Comparison of ENCODE assay signal across 13 cellular contexts in the genomic region with DNA sequence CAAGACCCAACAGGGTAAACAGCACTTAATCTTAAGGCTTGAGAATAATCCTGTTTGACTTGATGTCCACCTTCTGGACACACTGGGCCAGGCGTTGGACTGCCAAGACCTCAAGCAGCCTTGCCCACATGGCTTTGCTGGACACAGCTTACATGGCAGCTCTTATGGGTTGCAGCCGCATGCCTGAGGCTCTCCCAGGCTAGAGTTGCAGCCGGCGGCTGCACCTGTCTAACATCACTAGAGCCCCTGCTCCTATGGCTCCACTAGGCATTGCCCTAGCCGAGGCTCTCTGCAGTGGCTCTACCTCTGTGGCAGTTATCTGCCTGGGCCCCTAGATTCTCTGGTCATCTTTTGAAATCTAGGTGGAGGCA.
"Had no signal": no experiment of that assay in that cellular context is flagged by ENCODE, and none has a peak within 500 bp of the region (broad histone marks: within the 10 kb centered on the region; RNA-seq: fewer than 3 reads in every experiment).

No MANE protein-coding gene starts in this region.

- H3K27me3 ChIP-seq: testis, tibial artery had no signal

- H3K27ac ChIP-seq: dorsolateral prefrontal cortex, lower lobe of right lung, psoas muscle, skin epidermis, testis, tibial artery had no signal

- H3K4me3 ChIP-seq: dorsolateral prefrontal cortex, lower lobe of right lung, psoas muscle, skin epidermis, testis, tibial artery had no signal

- ATAC-seq: left ventricle myocardium superior; lower lobe of right lung; natural killer cell treated with Interleukin-12 subunit alpha and Interleukin-12 subunit beta and Interleukin-15 and Interleukin-18, amount 100 ng/mL, for 72 hours; right cardiac atrium; stimulated activated naive B cell treated with anti-CD40 and anti-IgM and Interleukin-4, amounts not matched to agents 10 μg/mL and 1 μg/mL and 100 μg/mL, for 72 hours had no signal

- H3K4me1 ChIP-seq: testis had no signal

- H3K9me3 ChIP-seq: testis had no signal

- H3K36me3 ChIP-seq: lower lobe of right lung had no signal

- DNase-seq: dorsolateral prefrontal cortex; effector CD4-positive, alpha-beta T cell; left ventricle myocardium superior; lower lobe of right lung; psoas muscle; right cardiac atrium; stimulated activated CD4-positive, alpha-beta T cell treated with anti-CD3 and anti-CD28 coated beads, Interleukin-15, amount 100 ng/mL, for 24 hours; stimulated activated CD4-positive, alpha-beta T cell treated with anti-CD3 and anti-CD28 coated beads, Interleukin-2, amount 100 ng/mL, for 48 hours; stimulated activated naive B cell treated with anti-CD40 and anti-IgM and Interleukin-4, amounts not matched to agents 10 μg/mL and 1 μg/mL and 100 μg/mL, for 72 hours; testis; tibial artery had no signal
